ENCODE assay signal across 8 cellular contexts in the genomic region with DNA sequence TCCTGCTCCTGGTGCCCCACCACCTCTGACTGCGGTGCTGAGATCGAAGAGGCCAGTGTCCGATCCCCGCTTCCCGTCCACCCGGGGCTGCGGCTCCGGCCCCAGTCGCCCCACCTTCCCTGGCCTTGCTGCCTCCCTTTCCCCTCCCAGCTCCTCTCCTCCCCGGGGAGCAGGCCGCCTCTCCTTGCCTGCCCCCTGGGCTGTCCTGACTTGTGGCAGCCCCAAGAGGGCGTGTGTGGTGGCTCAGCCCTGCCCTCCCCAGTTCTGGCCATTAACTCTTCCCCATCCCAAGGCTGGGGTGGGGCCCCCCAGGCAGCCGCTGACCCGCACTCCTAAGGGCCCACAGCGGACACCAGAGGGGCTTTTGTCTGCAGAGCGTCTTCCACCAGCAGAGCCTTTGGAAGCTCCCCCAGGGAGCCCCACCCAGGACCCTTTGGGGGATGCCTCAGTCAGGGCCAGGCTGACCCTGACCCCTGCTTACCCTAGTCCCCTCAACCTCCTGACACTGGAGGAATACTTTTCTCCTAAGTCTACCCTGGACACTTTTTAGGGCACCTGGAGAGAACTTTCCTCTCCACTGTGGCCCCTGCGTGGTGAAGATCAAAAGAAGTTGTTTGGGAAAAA. TPM values are rescaled to one million over a fixed set of nuclear protein-coding genes. Genes with fewer than 3 reads are reported as not detected.
A peak's percentile ranks its signal among the peaks of the same experiment; 100 is the strongest.
DNase-seq lines count a peak whose midpoint lies in the region; ATAC-seq and TF ChIP-seq lines count a peak whose summit lies in the region.

No MANE protein-coding gene starts in this region.

- H3K27ac Mint-ChIP-seq in activated T-cell treated with anti-CD3 and anti-CD28 coated beads, Interleukin-2, amount 50 U/mL, for 72 hours, result no peak overlapping the region

- intact Hi-C loops in heart right ventricle (cut with DNase I), result loop anchor here in 3 of 10 donors (5.0 to 10.0 kb wide), 2 partner anchors 130 to 132 kb away; no protein-coding TSS in a partner anchor
- intact Hi-C loops in sciatic nerve (cut with DNase I), result loop anchor here (5.0 kb wide), 1 partner anchor 125 kb away; no protein-coding TSS in a partner anchor

- TF ChIP-seq CTCF in heart right ventricle (IDR thresholded peaks at IDR 0.05), result peak in 8 of 9 donors; percentile 26 to 59 (median 54)

- peak; percentile 69 for DNase-seq in ELR (ENCODE audit: low read depth)
- DNase-seq in activated T-cell treated with anti-CD3 and anti-CD28 coated beads, Interleukin-2, amount 50 U/mL, for 72 hours, result peak; percentile 40 to 42
- DNase-seq in heart right ventricle, result peak; percentile 36 to 45
- no peak for DNase-seq in sciatic nerve (ENCODE audit: low spot score)
- DNase-seq in GDM1 (lab: John Stamatoyannopoulos, UW), result no peak
- DNase-seq in middle frontal gyrus (ENCODE audit: extremely low spot score, low spot score), result no peak

- H3K36me3 ChIP-seq in HUES48 (ENCODE audit: control insufficient read depth, insufficient read depth, low read length), result 0 out of 2 replicates have a peak, but pooled peaks cover 2% of the 10 kb centered on the region
- no peaks in the 10 kb centered on the region for H3K36me3 ChIP-seq in heart right ventricle

- H3K27ac ChIP-seq in HUES48 (ENCODE audit: low read depth, low read length) (no peak overlapping the region), heart right ventricle (peak overlapping the region in 5 of 10 donors; percentile 3 to 47 (median 31))

- H3K4me3 Mint-ChIP-seq in activated T-cell treated with anti-CD3 and anti-CD28 coated beads, Interleukin-2, amount 50 U/mL, for 72 hours, result peak overlapping the region; percentile 65 to 80

- H3K36me3 Mint-ChIP-seq in activated T-cell treated with anti-CD3 and anti-CD28 coated beads, Interleukin-2, amount 50 U/mL, for 72 hours (ENCODE audit: insufficient read depth in 2 of 2), result no peaks in the 10 kb centered on the region

- H3K9ac ChIP-seq in HUES48 (ENCODE audit: low read depth, low read length), result no peak overlapping the region

- H3K4me3 ChIP-seq in HUES48 (ENCODE audit: low read depth, low read length), result peak overlapping the region; percentile 58
- peak overlapping the region; percentile 37 to 63 (median 55) for H3K4me3 ChIP-seq in heart right ventricle

- peaks cover 34% of the 10 kb centered on the region for H3K27me3 Mint-ChIP-seq in activated T-cell treated with anti-CD3 and anti-CD28 coated beads, Interleukin-2, amount 50 U/mL, for 72 hours (ENCODE audit: low read depth)

- 19 to 22% methylated on average over 13 to 17 of the region's 17 CpGs for WGBS in heart right ventricle, 2 donors

- H3K4me1 Mint-ChIP-seq in activated T-cell treated with anti-CD3 and anti-CD28 coated beads, Interleukin-2, amount 50 U/mL, for 72 hours (ENCODE audit: low read depth), result peaks cover 42% of the 10 kb centered on the region

- ATAC-seq in GM19468 (IDR thresholded peaks at IDR 0.05; ENCODE audit: extremely low read depth, unreplicated experiment) (peak; percentile 41), heart right ventricle (peak; percentile 56 to 91 (median 78)), sciatic nerve (peak; percentile 55)
- peak; percentile 61 to 65 for ATAC-seq in activated T-cell treated with anti-CD3 and anti-CD28 coated beads, Interleukin-2, amount 50 U/mL, for 72 hours (replicated peaks in 1 of 2)

- H3K9me3 ChIP-seq in HUES48 (ENCODE audit: control insufficient read depth, insufficient read depth, low read length), result no peaks in the 10 kb centered on the region
- H3K9me3 ChIP-seq in heart right ventricle, result no peaks in the 10 kb centered on the region

- no peaks in the 10 kb centered on the region for H3K9me3 Mint-ChIP-seq in activated T-cell treated with anti-CD3 and anti-CD28 coated beads, Interleukin-2, amount 50 U/mL, for 72 hours

- peaks cover 59% of the 10 kb centered on the region for H3K27me3 ChIP-seq in HUES48 (ENCODE audit: control insufficient read depth, insufficient read depth, low read length)
- peaks cover 0 to 28% (median 4%) of the 10 kb centered on the region in 7 donors for H3K27me3 ChIP-seq in heart right ventricle

- H3K4me1 ChIP-seq in HUES48 (ENCODE audit: control insufficient read depth, insufficient read depth, low read length) (peaks cover 38% of the 10 kb centered on the region), heart right ventricle (peaks cover 3 to 35% (median 25%) of the 10 kb centered on the region in 9 donors)

RNA-seq across cellular contexts. Expression of a gene that starts 16.7 kb away (rescaled TPM):
- 1 to 10 TPM in 1 of 2 donors, under 1 TPM in 1; 0.97 to 1.1 TPM for total RNA-seq in activated T-cell treated with anti-CD3 and anti-CD28 coated beads, Interleukin-2, amount 50 U/mL, for 72 hours
- 1 to 10 TPM in 3 of 10 donors, under 1 TPM in 7; 0.33 to 1.5 (median 0.87) TPM for total RNA-seq in heart right ventricle
- polyA plus RNA-seq in heart right ventricle, result 1 to 10 TPM in 1 of 2 donors, under 1 TPM in 1; 0.88 to 1.3 TPM
- total RNA-seq in sciatic nerve, result 2.5 TPM

RNA-seq across cellular contexts. Expression of a gene that starts 38.5 kb away (rescaled TPM):
- 10 to 100 TPM; 43.6 to 53.9 TPM for total RNA-seq in activated T-cell treated with anti-CD3 and anti-CD28 coated beads, Interleukin-2, amount 50 U/mL, for 72 hours
- total RNA-seq in heart right ventricle (1 to 10 TPM; 3.4 to 8.9 (median 4.7) TPM), sciatic nerve (14.8 TPM)
- 10 to 100 TPM in 1 of 2 donors, 1 to 10 TPM in 1; 6.7 to 16.5 TPM for polyA plus RNA-seq in heart right ventricle

RNA-seq across cellular contexts. Expression of a gene that starts 50.1 kb away (rescaled TPM):
- 100 to 1,000 TPM; 159 to 169 TPM for total RNA-seq in activated T-cell treated with anti-CD3 and anti-CD28 coated beads, Interleukin-2, amount 50 U/mL, for 72 hours
- total RNA-seq in heart right ventricle (10 to 100 TPM; 12.1 to 36.2 (median 19.8) TPM), sciatic nerve (75.4 TPM)
- polyA plus RNA-seq in heart right ventricle, result 10 to 100 TPM; 16.6 to 24.7 TPM

RNA-seq across cellular contexts. Expression of a gene that starts 53.6 kb away (rescaled TPM):
- 100 to 1,000 TPM; 106 to 107 TPM for total RNA-seq in activated T-cell treated with anti-CD3 and anti-CD28 coated beads, Interleukin-2, amount 50 U/mL, for 72 hours
- 10 to 100 TPM; 38.0 to 76.6 (median 51.5) TPM for total RNA-seq in heart right ventricle
- 100 to 1,000 TPM in 1 of 2 donors, 10 to 100 TPM in 1; 22.9 to 163 TPM for polyA plus RNA-seq in heart right ventricle
- total RNA-seq in sciatic nerve, result 42.0 TPM

Comparison
In these comparisons a context has a peak if more than half of its experiments do, and no peak if none do; other contexts are left out.
1. DNase-seq: peak in ELR (single experiment), activated T-cell treated with anti-CD3 and anti-CD28 coated beads, Interleukin-2, amount 50 U/mL, for 72 hours (2 of 2) and heart right ventricle (2 of 2); none in sciatic nerve (single experiment), GDM1 (single experiment) and middle frontal gyrus (single experiment).
2. Peak in every context shown above with its lines, with median percentiles within 50 percentile points of each other: ATAC-seq.